ENCODE assay signal across 7 cellular contexts in genomic region chr14:50762001-50762930, GRCh38.
DNase-seq lines count a peak whose midpoint lies in the region; ATAC-seq, FAIRE-seq and TF ChIP-seq lines count a peak whose summit lies in the region.

No MANE protein-coding gene starts in this region.

- peaks cover 61% of the 10 kb centered on the region for H3K36me3 Mint-ChIP-seq in activated CD8-positive, alpha-beta T cell treated with anti-CD3 and anti-CD28 coated beads, Interleukin-2, amount 10 ng/mL, durations not matched to agents 7 days and 5 days (ENCODE audit: low read depth)

- POLR2A ChIA-PET in activated CD8-positive, alpha-beta T cell treated with anti-CD3 and anti-CD28 coated beads, Interleukin-2, amount 10 ng/mL, durations not matched to agents 7 days and 5 days (lab: Charles Lee), result interaction anchor here (0.6 to 1.1 kb wide), 2 partner anchors 24 to 561 kb away, joined by 3 read pairs; no protein-coding TSS in a partner anchor

- ATAC-seq in GM18907 (IDR thresholded peaks at IDR 0.05; ENCODE audit: unreplicated experiment), result peak; percentile 86
- ATAC-seq in HG02840 (IDR thresholded peaks at IDR 0.05; ENCODE audit: low FRiP score, unreplicated experiment), result peak; percentile 77
- no peak for ATAC-seq in activated CD8-positive, alpha-beta T cell treated with anti-CD3 and anti-CD28 coated beads, Interleukin-2, amount 10 ng/mL, durations not matched to agents 7 days and 5 days
- ATAC-seq in psoas muscle, result no peak

- WGBS in psoas muscle, 3 donors, result 85 to 92% (median 88%) methylated on average over 9 of the region's 9 CpGs

- no peaks in the 10 kb centered on the region for H3K27me3 Mint-ChIP-seq in activated CD8-positive, alpha-beta T cell treated with anti-CD3 and anti-CD28 coated beads, Interleukin-2, amount 10 ng/mL, durations not matched to agents 7 days and 5 days (ENCODE audit: low read depth)

- H3K27me3 ChIP-seq in psoas muscle (ENCODE audit: insufficient read depth in 3 of 3, low read length in 2 of 3), result no peaks in the 10 kb centered on the region

- H3K9me3 Mint-ChIP-seq in activated CD8-positive, alpha-beta T cell treated with anti-CD3 and anti-CD28 coated beads, Interleukin-2, amount 10 ng/mL, durations not matched to agents 7 days and 5 days (ENCODE audit: insufficient read depth), result no peaks in the 10 kb centered on the region

- no peak for DNase-seq in activated CD8-positive, alpha-beta T cell treated with anti-CD3 and anti-CD28 coated beads, Interleukin-2, amount 10 ng/mL, durations not matched to agents 7 days and 5 days
- DNase-seq in psoas muscle (no peak), NAMALWA (ENCODE audit: low spot score) (no peak), frontal cortex (ENCODE audit: low spot score in 2 of 2) (no peak), cerebellar cortex (ENCODE audit: low spot score) (no peak)

- H3K4me1 ChIP-seq in psoas muscle, result peaks cover 5% of the 10 kb centered on the region

- no peaks in the 10 kb centered on the region for H3K9me3 ChIP-seq in psoas muscle

- peaks cover 16 to 99% of the 10 kb centered on the region in 2 donors for H3K36me3 ChIP-seq in psoas muscle (ENCODE audit: insufficient read depth in 1 of 2, low read depth in 1 of 2)

- no peak overlapping the region for H3K4me3 Mint-ChIP-seq in activated CD8-positive, alpha-beta T cell treated with anti-CD3 and anti-CD28 coated beads, Interleukin-2, amount 10 ng/mL, durations not matched to agents 7 days and 5 days

- CTCF ChIA-PET in activated CD8-positive, alpha-beta T cell treated with anti-CD3 and anti-CD28 coated beads, Interleukin-2, amount 10 ng/mL, durations not matched to agents 7 days and 5 days (lab: Charles Lee), result interaction anchor here (0.8 to 11.6 kb wide), 10 partner anchors 13 to 217 kb away, joined by 3 to 152 read pairs (median 4); no protein-coding TSS in a partner anchor

- no peak overlapping the region for H3K4me3 ChIP-seq in psoas muscle

- H3K4me1 Mint-ChIP-seq in activated CD8-positive, alpha-beta T cell treated with anti-CD3 and anti-CD28 coated beads, Interleukin-2, amount 10 ng/mL, durations not matched to agents 7 days and 5 days (ENCODE audit: low read depth), result no peaks in the 10 kb centered on the region

- TF ChIP-seq CTCF in psoas muscle (IDR thresholded peaks at IDR 0.05), result no peak

- intact Hi-C loops in psoas muscle (cut with DNase I), result no loop called here

- FAIRE-seq in frontal cortex (lab: Jason Lieb, UNC), result no peak

- H3K27ac ChIP-seq in psoas muscle, result peak overlapping the region; percentile 30

- H3K27ac Mint-ChIP-seq in activated CD8-positive, alpha-beta T cell treated with anti-CD3 and anti-CD28 coated beads, Interleukin-2, amount 10 ng/mL, durations not matched to agents 7 days and 5 days, result peak overlapping the region; percentile 6

Comparison
In these comparisons a context has a peak if more than half of its experiments do, and no peak if none do; other contexts are left out.
1. ATAC-seq: peak in GM18907 (single experiment) and HG02840 (single experiment); none in activated CD8-positive, alpha-beta T cell treated with anti-CD3 and anti-CD28 coated beads, Interleukin-2, amount 10 ng/mL, durations not matched to agents 7 days and 5 days (single experiment) and psoas muscle (0 of 4).